Comparison of ENCODE assay signal across 26 cellular contexts in genomic region chr21:45111703-45112102, GRCh38. TPM values are rescaled to one million over a fixed set of nuclear protein-coding genes. Genes with fewer than 3 reads are reported as not detected.
DNase-seq lines count a peak whose midpoint lies in the region; ATAC-seq, FAIRE-seq and TF ChIP-seq lines count a peak whose summit lies in the region.
"Had no signal": no experiment of that assay in that cellular context is flagged by ENCODE, and none has a peak within 500 bp of the region (broad histone marks: within the 10 kb centered on the region; RNA-seq: fewer than 3 reads in every experiment).

No MANE protein-coding gene starts in this region.

- WGBS in K562 (ENCODE audit: insufficient coverage, low coverage, missing lambda C conversion rate) = 65% methylated on average over 5 of the region's 5 CpGs

- H3K4me2 ChIP-seq in K562 (ENCODE audit: insufficient read depth, low read length) = peak overlapping the region; percentile 57; the same call in 1 of the 2 replicates
- H3K4me2 ChIP-seq: PC-9 had no signal

- ATAC-seq in K562 (no peak), GM18861 (IDR thresholded peaks at IDR 0.05; ENCODE audit: unreplicated experiment) (no peak)
- ATAC-seq: stimulated activated effector memory CD8-positive, alpha-beta T cell treated with anti-CD3 and anti-CD28 coated beads, Interleukin-12 subunit alpha, Interleukin-12 subunit beta, amount 100 ng/mL, for 72 hours; T-helper 17 cell had no signal

- no peak for TF ChIP-seq EP300 in K562 (IDR thresholded peaks at IDR 0.05; ENCODE audit: low read length)

- intact Hi-C loops in K562 (cut with micrococcal nuclease) = no loop called here

- in situ Hi-C loops in K562 (cut with MboI) = no loop called here

- POLR2A ChIA-PET in K562 (lab: Yijun Ruan, JAX) = no interaction called here

- H3K79me2 ChIP-seq in K562 (ENCODE audit: control insufficient read depth, insufficient read depth, low read length) = peaks cover 12% of the 10 kb centered on the region; the same call in 2 of the 3 replicates

- no peak overlapping the region for H3K4me3 ChIP-seq in K562
- H3K4me3 ChIP-seq: adrenal gland, lower lobe of right lung, PC-9, right atrium auricular region, SJSA1 had no signal

- no peak for TF ChIP-seq POLR2A in K562 (conservative IDR thresholded peaks at IDR 0.05)

- no peaks in the 10 kb centered on the region for H3K9me1 ChIP-seq in K562 (ENCODE audit: control insufficient read depth, insufficient read depth, low read length)

- H4K20me1 ChIP-seq in K562 (replicated peaks; ENCODE audit: control insufficient read depth, insufficient read depth, low read length) = no peaks in the 10 kb centered on the region

- CTCF ChIA-PET in K562 (lab: Yijun Ruan, JAX; ENCODE audit: low intra/inter-chr PET ratio) = no interaction called here

- no TSS peak for BruUV-seq in K562 (replicated peaks; lab: Mats Ljungman, UMichigan)

- H3K27me3 ChIP-seq in K562 (ENCODE audit: control insufficient read depth in 2 of 2, insufficient read depth in 2 of 2, low read length in 2 of 2) = no peaks in the 10 kb centered on the region
- H3K27me3 ChIP-seq: adrenal gland, right atrium auricular region, SJSA1 had no signal

- no peaks in the 10 kb centered on the region for H3K36me3 ChIP-seq in K562 (ENCODE audit: control insufficient read depth, insufficient read depth, low read length)
- H3K36me3 ChIP-seq: adrenal gland, lower lobe of right lung, right atrium auricular region had no signal

- peak; percentile 34 for DNase-seq in DMS 273 (lab: John Stamatoyannopoulos, UW; ENCODE audit: unreplicated experiment)
- no peak for DNase-seq in DMS 273 treated with DMSO at 0.1 percent for 48 hours (lab: John Stamatoyannopoulos, UW)
- DNase-seq in Ammon's horn (ENCODE audit: low spot score) = peak; percentile 56
- DNase-seq in NCI-H2171 (lab: John Stamatoyannopoulos, UW) = peak; percentile 31
- DNase-seq in K562 (ENCODE audit: extremely low read depth in 1 of 4, low spot score in 3 of 4) = no peak
- no peak for DNase-seq in NK-92 treated with Interleukin-12 subunit alpha and Interleukin-12 subunit beta, amount 100 ng/mL, for 24 hours (lab: John Stamatoyannopoulos, UW)
- DNase-seq in NOMO-1 (lab: John Stamatoyannopoulos, UW; ENCODE audit: unreplicated experiment in 2 of 2) = no peak
- DNase-seq: activated CD4-positive, alpha-beta T cell treated with anti-CD3 and anti-CD28 coated beads, Interleukin-2, amount 50 U/mL, for 48 hours; adrenal gland; AML-193; H7; head of caudate nucleus; lower lobe of right lung; NCI-H1694 treated with DMSO at 0.1 percent for 48 hours; NCI-H510A treated with DMSO at 0.1 percent for 48 hours; PC-9; stimulated activated CD4-positive, alpha-beta T cell treated with anti-CD3 and anti-CD28 coated beads, Interleukin-15, amount 100 ng/mL, for 24 hours; T-helper 17 cell; trophoblast cell had no signal

- FAIRE-seq in K562 (lab: Jason Lieb, UNC) = peak; percentile 15
- FAIRE-seq: bronchial epithelial cell, G401.6 had no signal

- H2AFZ ChIP-seq in K562 (ENCODE audit: low read depth, low read length) = peak overlapping the region; percentile 53
- H2AFZ ChIP-seq: PC-9 had no signal

- H3K27ac ChIP-seq in K562 (ENCODE audit: extremely low read depth, low read depth, low read length) = peak overlapping the region; percentile 52; the same call in 2 of the 3 replicates
- H3K27ac ChIP-seq: 22Rv1, adrenal gland, lower lobe of right lung, PC-9, SJSA1 had no signal

- no peaks in the 10 kb centered on the region for H3K9me3 ChIP-seq in K562 (replicated peaks; ENCODE audit: control insufficient read depth, insufficient read depth, low read depth, low read length)
- H3K9me3 ChIP-seq: adrenal gland, lower lobe of right lung, right atrium auricular region, SJSA1 had no signal

- peaks cover 18 to 43% of the 10 kb centered on the region in 2 experiments for H3K4me1 ChIP-seq in K562 (replicated peaks in 1 of 2; ENCODE audit: control insufficient read depth in 2 of 2, insufficient read depth in 2 of 2, low read length in 2 of 2)

- TF ChIP-seq RAD21 in K562 (CRISPR knock-in tag; conservative IDR thresholded peaks at IDR 0.05 in 1 of 2, IDR thresholded peaks at IDR 0.05 in 1 of 2) = no peak

- no peak overlapping the region for H3K9ac ChIP-seq in K562 (ENCODE audit: insufficient read depth in 1 of 2, low read depth in 2 of 2, low read length in 2 of 2)

- no peak for TF ChIP-seq CTCF in K562 (IDR thresholded peaks at IDR 0.05 in 2 of 3, conservative IDR thresholded peaks at IDR 0.05 in 1 of 3; ENCODE audit: insufficient read depth in 2 of 3, low read depth in 1 of 3, low read length in 3 of 3)

TF ChIP-seq in K562, 482 proteins besides CTCF, POLR2A, EP300 and RAD21:
- TF ChIP-seq SNRNP70 (optimal IDR thresholded peaks at IDR 0.05; ENCODE audit: low read depth, low read length) (no peak), ZNF316 (IDR thresholded peaks at IDR 0.05) (0 out of 2 replicates have a peak, but pooled peaks have one; percentile 16), HMGXB4 (CRISPR knock-in tag; IDR thresholded peaks at IDR 0.05) (no peak)

RNA-seq across cellular contexts. Expression of gene ADARB1, which starts 37.3 kb away (rescaled TPM):
- total RNA-seq in K562 (2011; cell fraction: chromatin; rRNA removed; ENCODE audit: low replicate concordance) = 40.2 and 48.3 TPM in 2 replicates
- 29.0 and 30.4 TPM in 2 replicates for total RNA-seq in K562 (2011; cell fraction: nucleolus; rRNA removed)
- 24.6 and 33.4 TPM in 2 replicates for total RNA-seq in K562 (2011; cell fraction: nucleoplasm; rRNA removed)
- total RNA-seq in K562 (2014; rRNA removed) (7.7 and 9.1 TPM in 2 replicates), K562 (2014; rRNA removed; fragmentation: Illumina TruSeq; extraction: Trizol) (8.3 TPM in 2 replicates), K562 (2015; rRNA removed; fragmentation: Illumina TruSeq; extraction: Trizol) (6.4 and 7.1 TPM in 2 replicates), K562 (2021) (12.0 and 16.0 TPM in 2 replicates)
- polyA plus RNA-seq in K562 (2011; rRNA removed) (8.4 and 11.8 TPM in 2 replicates), K562 (2014; fragmentation: Illumina TruSeq; extraction: Trizol) (7.3 and 9.2 TPM in 2 replicates), K562 (2014; fragmentation: Nextera tagmentation; extraction: Ambion mirVana) (1 to 10 TPM; 7.1 to 8.1 TPM), K562 (2014; rRNA removed) (6.7 and 12.8 TPM in 2 replicates)
- 6.6 and 7.4 TPM in 2 replicates for polyA plus RNA-seq in K562 (2011; cell fraction: cytosol; rRNA removed)
- polyA plus RNA-seq in K562 (2011; cell fraction: nucleus; rRNA removed) = 15.0 and 23.8 TPM in 2 replicates
- polyA plus RNA-seq in K562 (2012) = 7.5 and 8.1 TPM in 2 replicates
- polyA minus RNA-seq in K562 (2011; rRNA and poly(A)+ RNA removed) = 10.4 and 16.9 TPM in 2 replicates
- 12.7 and 15.3 TPM in 2 replicates for polyA minus RNA-seq in K562 (2011; cell fraction: cytosol; rRNA and poly(A)+ RNA removed)
- 13.3 and 18.3 TPM in 2 replicates for polyA minus RNA-seq in K562 (2011; cell fraction: nucleus; rRNA and poly(A)+ RNA removed)

Comparison
In these comparisons a context has a peak if more than half of its experiments do, and no peak if none do; other contexts are left out.
1. DNase-seq: peak in DMS 273 (single experiment), Ammon's horn (single experiment) and NCI-H2171 (single experiment); none in DMS 273 treated with DMSO at 0.1 percent for 48 hours (single experiment), K562 (0 of 4), NK-92 treated with Interleukin-12 subunit alpha and Interleukin-12 subunit beta, amount 100 ng/mL, for 24 hours (single experiment) and NOMO-1 (0 of 2).